In the genomic region with DNA sequence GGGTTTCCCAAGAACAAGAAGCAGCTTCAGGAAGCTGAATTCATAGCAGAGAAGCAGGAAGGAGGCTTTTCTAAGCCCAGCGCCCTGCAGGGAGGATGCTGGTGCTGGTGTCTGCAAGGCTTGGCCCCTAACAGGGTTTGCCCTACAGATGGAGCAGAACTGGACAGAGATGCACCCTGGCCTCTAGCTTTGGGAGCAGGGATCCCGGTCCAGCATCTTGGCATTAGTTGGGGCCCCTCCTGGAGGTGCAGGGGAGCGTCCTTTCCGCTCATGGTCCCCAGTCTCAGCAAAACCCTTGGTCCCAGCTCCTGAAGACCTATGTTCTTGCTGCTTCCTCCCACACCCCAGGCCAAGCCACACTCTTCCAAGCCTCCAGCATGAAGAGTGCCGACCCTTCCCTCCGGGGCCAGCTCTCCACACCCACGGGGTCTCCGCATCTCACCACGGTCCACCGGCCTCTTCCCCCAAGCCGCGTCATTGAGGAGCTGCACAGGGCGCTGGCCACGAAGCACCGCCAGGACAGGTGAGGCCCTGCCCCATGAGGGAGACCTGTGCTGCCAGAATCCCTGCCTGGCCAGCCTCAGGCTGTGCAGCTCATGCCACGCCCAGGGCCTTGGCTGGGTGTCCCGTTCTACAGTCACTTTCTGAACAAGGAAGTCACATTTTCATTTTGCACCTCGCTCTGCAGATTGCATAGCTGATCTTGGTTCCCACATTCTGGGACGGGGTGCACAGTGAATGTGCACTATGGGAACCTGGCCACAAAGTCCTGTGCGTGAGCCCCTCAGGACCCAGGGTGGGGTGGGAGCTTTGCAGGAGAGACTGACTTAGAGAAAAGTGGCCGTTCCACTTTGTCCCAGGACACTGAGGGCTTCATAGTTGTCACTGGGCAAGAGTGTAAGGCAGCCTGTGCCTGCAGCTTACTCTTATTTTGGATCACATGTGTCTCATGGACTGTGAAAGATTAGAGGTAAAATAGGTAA, we compare ENCODE assay signal across 1 cellular context.
TF ChIP-seq lines count a peak whose summit lies in the region.

No MANE protein-coding gene starts in this region.

TF ChIP-seq in IMR-90, 13 proteins besides CTCF, POLR2A, EP300 and RAD21 (continued from another document):
- TF ChIP-seq RFX5 (IDR thresholded peaks at IDR 0.05; ENCODE audit: low read depth, low read length) = no peak
- no peak for TF ChIP-seq RCOR1 (IDR thresholded peaks at IDR 0.05; ENCODE audit: insufficient replicate concordance, low read length)
- TF ChIP-seq FOS (IDR thresholded peaks at IDR 0.05; ENCODE audit: low read depth, low read length) = no peak
- TF ChIP-seq MAFK (IDR thresholded peaks at IDR 0.05; ENCODE audit: low read depth, low read length) = no peak
- TF ChIP-seq MAZ (IDR thresholded peaks at IDR 0.05; ENCODE audit: borderline replicate concordance, low read depth, low read length) = no peak
- TF ChIP-seq ELK1 (IDR thresholded peaks at IDR 0.05; ENCODE audit: borderline replicate concordance, low read depth, low read length) = no peak
- TF ChIP-seq USF2 (IDR thresholded peaks at IDR 0.05; ENCODE audit: low read depth, low read length) = no peak
TF ChIP-seq in IMR-90: peak in this region for 0.
